In genomic region chr5:28388428-28388827, GRCh38 we compare ENCODE assay signal across 34 cellular contexts.
"Had no signal": no experiment of that assay in that cellular context is flagged by ENCODE, and none has a peak within 500 bp of the region (broad histone marks: within the 10 kb centered on the region; RNA-seq: fewer than 3 reads in every experiment).

No MANE protein-coding gene starts in this region.

- H3K4me3 ChIP-seq: MG63 had no signal

- DNase-seq: MG63, MM.1S, MV-4-11, NCI-H1048, NCI-H1092, NCI-H1092 treated with DMSO at 0.1 percent for 48 hours, NCI-H1105, NCI-H1105 treated with DMSO at 0.1 percent for 48 hours, NCI-H1417 treated with DMSO at 0.1 percent for 48 hours, NCI-H1436, NCI-H1436 treated with DMSO at 0.1 percent for 48 hours, NCI-H146, NCI-H1694, NCI-H1694 treated with DMSO at 0.1 percent for 48 hours, NCI-H187, NCI-H187 treated with DMSO at 0.1 percent for 48 hours, NCI-H1930, NCI-H2029, NCI-H2029 treated with DMSO at 0.1 percent for 48 hours, NCI-H2081, NCI-H2081 treated with DMSO at 0.1 percent for 48 hours, NCI-H2107, NCI-H2171, NCI-H2171 treated with DMSO at 0.1 percent for 48 hours, NCI-H2227 treated with DMSO at 0.1 percent for 48 hours, NCI-H226, NCI-H345, NCI-H446, NCI-H446 treated with DMSO at 0.1 percent for 48 hours, NCI-H510A, NCI-H510A treated with DMSO at 0.1 percent for 48 hours, NCI-H524, NCI-H524 treated with DMSO at 0.1 percent for 48 hours, NCI-H526 had no signal

- H3K27me3 ChIP-seq: MG63 had no signal

- H3K9me3 ChIP-seq: MG63 had no signal

- H3K36me3 ChIP-seq: MG63 had no signal
